18 cellular contexts compared by ENCODE assay signal in the genomic region with DNA sequence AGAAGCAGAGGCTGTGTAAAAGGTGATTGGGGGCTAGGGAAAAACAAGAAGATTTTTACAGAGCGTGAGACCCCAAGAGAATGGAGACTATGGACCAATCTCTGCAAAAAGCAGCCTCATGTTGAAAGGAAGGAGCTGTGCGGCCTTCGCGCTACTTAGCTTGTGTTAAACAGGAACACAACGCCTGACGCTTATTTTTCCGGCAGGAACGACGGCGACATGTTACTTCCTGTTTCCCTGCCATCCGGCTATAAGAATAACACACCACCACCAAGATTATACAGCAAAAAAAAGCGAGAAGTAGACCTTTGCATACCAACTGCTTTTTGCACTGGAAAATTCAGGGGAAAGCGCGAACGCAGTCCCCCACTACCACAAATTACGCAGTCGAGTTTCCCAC.
A peak's percentile ranks its signal among the peaks of the same experiment; 100 is the strongest.
DNase-seq lines count a peak whose midpoint lies in the region; ATAC-seq, FAIRE-seq and TF ChIP-seq lines count a peak whose summit lies in the region.
"Had no signal": no experiment of that assay in that cellular context is flagged by ENCODE, and none has a peak within 500 bp of the region (broad histone marks: within the 10 kb centered on the region; RNA-seq: fewer than 3 reads in every experiment).

No MANE protein-coding gene starts in this region.

- H3K79me2 ChIP-seq in astrocyte (ENCODE audit: insufficient read depth, low read length) = no peaks in the 10 kb centered on the region
- H3K79me2 ChIP-seq: hepatocyte had no signal

- no peaks in the 10 kb centered on the region for H3K36me3 Mint-ChIP-seq in astrocyte (ENCODE audit: low read depth, unreplicated experiment)
- peaks cover 0 to 6% (median 4%) of the 10 kb centered on the region in 5 donors for H3K36me3 Mint-ChIP-seq in naive thymus-derived CD4-positive, alpha-beta T cell

- POLR2A ChIA-PET in naive thymus-derived CD4-positive, alpha-beta T cell (lab: Charles Lee) = no interaction called here

- H3K27me3 Mint-ChIP-seq in astrocyte (ENCODE audit: low read depth, unreplicated experiment) = peaks cover 52% of the 10 kb centered on the region
- H3K27me3 Mint-ChIP-seq in naive thymus-derived CD4-positive, alpha-beta T cell = peaks cover 61 to 72% (median 62%) of the 10 kb centered on the region in 5 donors

- peak overlapping the region; percentile 45 for H3K4me3 Mint-ChIP-seq in astrocyte (ENCODE audit: unreplicated experiment)
- H3K4me3 Mint-ChIP-seq in naive thymus-derived CD4-positive, alpha-beta T cell = peak overlapping the region in 8 of 10 donors; percentile 6 to 71 (median 19)

- peaks cover 11% of the 10 kb centered on the region for H3K9me3 Mint-ChIP-seq in astrocyte (ENCODE audit: unreplicated experiment)
- H3K9me3 Mint-ChIP-seq in naive thymus-derived CD4-positive, alpha-beta T cell = peaks cover 0 to 31% (median 5%) of the 10 kb centered on the region in 11 donors

- DNase-seq in NCI-H748 (lab: John Stamatoyannopoulos, UW; ENCODE audit: unreplicated experiment) (peak; percentile 37), NCI-H748 treated with DMSO at 0.1 percent for 48 hours (lab: John Stamatoyannopoulos, UW) (no peak), HL-60 (ENCODE audit: low read depth in 1 of 2, low spot score in 1 of 2) (peak in 1 of 2 experiments; percentile 72), astrocyte (ENCODE audit: low read depth) (no peak), NCI-H345 (lab: John Stamatoyannopoulos, UW) (no peak)
- DNase-seq in naive thymus-derived CD4-positive, alpha-beta T cell = no peak
- DNase-seq in activated effector memory CD4-positive, alpha-beta T cell treated with Interleukin-2 at 50 U/mL for 16 hours = no peak
- DNase-seq: activated gamma-delta T cell treated with Interleukin-2 at 50 U/mL for 16 hours; brain microvascular endothelial cell; DND-41; effector CD8-positive, alpha-beta T cell; left ventricle myocardium superior; naive thymus-derived CD8-positive, alpha-beta T cell; NCI-H1417 had no signal

- FAIRE-seq in astrocyte (lab: Jason Lieb, UNC) = no peak

- H3K9ac ChIP-seq in astrocyte (ENCODE audit: low read length) = no peak overlapping the region
- H3K9ac ChIP-seq: KMS-11 had no signal

- H3K4me1 ChIP-seq in astrocyte (ENCODE audit: insufficient read depth, low read length) = no peaks in the 10 kb centered on the region
- no peaks in the 10 kb centered on the region for H3K4me1 ChIP-seq in naive thymus-derived CD4-positive, alpha-beta T cell (ENCODE audit: control insufficient read depth in 2 of 2, insufficient read depth in 2 of 2, low read length in 2 of 2)

- H4K20me1 ChIP-seq in astrocyte (ENCODE audit: insufficient read depth, low read length) = no peaks in the 10 kb centered on the region

- no peak overlapping the region for H3K4me2 ChIP-seq in astrocyte (ENCODE audit: low read length)
- H3K4me2 ChIP-seq: hepatocyte, KMS-11 had no signal

- intact Hi-C loops in naive thymus-derived CD4-positive, alpha-beta T cell (cut with micrococcal nuclease) = no loop called here

- CTCF ChIA-PET in naive thymus-derived CD4-positive, alpha-beta T cell (lab: Charles Lee) = no interaction called here

- no peak overlapping the region for H3K27ac Mint-ChIP-seq in astrocyte (ENCODE audit: unreplicated experiment)
- H3K27ac Mint-ChIP-seq in naive thymus-derived CD4-positive, alpha-beta T cell = no peak overlapping the region
- H3K27ac Mint-ChIP-seq: naive thymus-derived CD8-positive, alpha-beta T cell had no signal

- no peak overlapping the region for H3K4me3 ChIP-seq in HL-60 (replicated peaks; ENCODE audit: insufficient read depth, low read length)
- no peak overlapping the region for H3K4me3 ChIP-seq in astrocyte (ENCODE audit: insufficient read depth, low read depth, low read length)
- no peak overlapping the region for H3K4me3 ChIP-seq in naive thymus-derived CD4-positive, alpha-beta T cell (ENCODE audit: low read length)
- H3K4me3 ChIP-seq: hepatocyte had no signal

- H3K9me3 ChIP-seq in astrocyte (ENCODE audit: insufficient read depth, low read depth, low read length) = peaks cover 2% of the 10 kb centered on the region
- H3K9me3 ChIP-seq in naive thymus-derived CD4-positive, alpha-beta T cell (ENCODE audit: control insufficient read depth in 2 of 3, low read length in 3 of 3) = peaks cover 0 to 4% (median 0%) of the 10 kb centered on the region in 3 experiments

- no peak for ATAC-seq in naive thymus-derived CD4-positive, alpha-beta T cell
- ATAC-seq in HG02763 (IDR thresholded peaks at IDR 0.05; ENCODE audit: unreplicated experiment) = no peak
- ATAC-seq: left ventricle myocardium superior; naive thymus-derived CD8-positive, alpha-beta T cell had no signal

- no peaks in the 10 kb centered on the region for H3K36me3 ChIP-seq in astrocyte (ENCODE audit: insufficient read depth, low read length)
- H3K36me3 ChIP-seq in naive thymus-derived CD4-positive, alpha-beta T cell (ENCODE audit: control insufficient read depth in 2 of 3, insufficient read depth in 3 of 3, low read length in 3 of 3) = no peaks in the 10 kb centered on the region
- H3K36me3 ChIP-seq: brain microvascular endothelial cell had no signal

- H3K27me3 ChIP-seq in HL-60 (ENCODE audit: insufficient read depth, poor library complexity, severe bottlenecking) (no peaks in the 10 kb centered on the region), astrocyte (ENCODE audit: insufficient read depth, low read length) (peaks cover 7% of the 10 kb centered on the region)
- H3K27me3 ChIP-seq in naive thymus-derived CD4-positive, alpha-beta T cell (ENCODE audit: control insufficient read depth in 2 of 2, insufficient read depth in 2 of 2, low read length in 2 of 2) = no peaks in the 10 kb centered on the region
- H3K27me3 ChIP-seq: brain microvascular endothelial cell, hepatocyte had no signal

- TF ChIP-seq CTCF in HL-60 (IDR thresholded peaks at IDR 0.05; ENCODE audit: insufficient read depth, low read length) (no peak), astrocyte (IDR thresholded peaks at IDR 0.05; ENCODE audit: insufficient read depth, low read depth, low read length) (no peak)

- H3K27ac ChIP-seq in HL-60 (replicated peaks) = peak overlapping the region; percentile 53
- H3K27ac ChIP-seq in astrocyte (ENCODE audit: low read depth, low read length) = no peak overlapping the region
- no peak overlapping the region for H3K27ac ChIP-seq in naive thymus-derived CD4-positive, alpha-beta T cell (ENCODE audit: low read depth, low read length)
- H3K27ac ChIP-seq: 22Rv1, brain microvascular endothelial cell, hepatocyte, KMS-11 had no signal

- no peak overlapping the region for H2AFZ ChIP-seq in astrocyte (ENCODE audit: low read depth, low read length)
- H2AFZ ChIP-seq: hepatocyte had no signal

- H3K4me1 Mint-ChIP-seq in astrocyte (ENCODE audit: low read depth, unreplicated experiment) = no peaks in the 10 kb centered on the region
- peaks cover 4 to 16% (median 7%) of the 10 kb centered on the region in 7 donors for H3K4me1 Mint-ChIP-seq in naive thymus-derived CD4-positive, alpha-beta T cell
